Comparison of ENCODE assay signal across 1 cellular context in the genomic region with DNA sequence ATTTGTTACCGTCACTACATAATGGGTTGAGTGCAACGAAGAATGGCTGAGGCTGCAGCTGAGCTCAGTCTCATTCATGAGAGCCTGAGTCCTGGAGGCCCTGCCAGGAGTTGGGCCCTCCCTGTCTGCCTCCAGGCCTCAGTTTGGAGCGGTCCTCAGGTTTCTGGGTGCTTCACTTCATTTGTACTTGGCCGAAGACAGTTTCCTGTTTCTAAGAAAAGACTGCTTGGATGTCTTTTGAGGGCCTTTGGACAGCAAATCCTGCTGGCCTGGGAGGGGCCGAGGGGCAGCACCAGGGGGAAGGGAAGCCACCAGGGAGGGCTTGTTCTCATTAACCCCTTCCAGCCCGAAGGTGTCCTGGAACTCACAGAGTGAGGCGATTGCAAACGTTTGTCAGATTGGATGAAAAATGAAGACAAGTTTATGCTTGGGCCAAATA.
TF ChIP-seq lines count a peak whose summit lies in the region.

No MANE protein-coding gene starts in this region.

TF ChIP-seq in H1, 55 proteins besides CTCF, POLR2A, EP300 and RAD21 (continued from another document):
- TF ChIP-seq, protein P1, sequence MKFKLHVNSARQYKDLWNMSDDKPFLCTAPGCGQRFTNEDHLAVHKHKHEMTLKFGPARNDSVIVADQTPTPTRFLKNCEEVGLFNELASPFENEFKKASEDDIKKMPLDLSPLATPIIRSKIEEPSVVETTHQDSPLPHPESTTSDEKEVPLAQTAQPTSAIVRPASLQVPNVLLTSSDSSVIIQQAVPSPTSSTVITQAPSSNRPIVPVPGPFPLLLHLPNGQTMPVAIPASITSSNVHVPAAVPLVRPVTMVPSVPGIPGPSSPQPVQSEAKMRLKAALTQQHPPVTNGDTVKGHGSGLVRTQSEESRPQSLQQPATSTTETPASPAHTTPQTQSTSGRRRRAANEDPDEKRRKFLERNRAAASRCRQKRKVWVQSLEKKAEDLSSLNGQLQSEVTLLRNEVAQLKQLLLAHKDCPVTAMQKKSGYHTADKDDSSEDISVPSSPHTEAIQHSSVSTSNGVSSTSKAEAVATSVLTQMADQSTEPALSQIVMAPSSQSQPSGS (IDR thresholded peaks at IDR 0.05; ENCODE audit: low read length): no peak
- TF ChIP-seq, protein P2, sequence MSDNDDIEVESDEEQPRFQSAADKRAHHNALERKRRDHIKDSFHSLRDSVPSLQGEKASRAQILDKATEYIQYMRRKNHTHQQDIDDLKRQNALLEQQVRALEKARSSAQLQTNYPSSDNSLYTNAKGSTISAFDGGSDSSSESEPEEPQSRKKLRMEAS (IDR thresholded peaks at IDR 0.05): no peak
- TF ChIP-seq, protein P3, sequence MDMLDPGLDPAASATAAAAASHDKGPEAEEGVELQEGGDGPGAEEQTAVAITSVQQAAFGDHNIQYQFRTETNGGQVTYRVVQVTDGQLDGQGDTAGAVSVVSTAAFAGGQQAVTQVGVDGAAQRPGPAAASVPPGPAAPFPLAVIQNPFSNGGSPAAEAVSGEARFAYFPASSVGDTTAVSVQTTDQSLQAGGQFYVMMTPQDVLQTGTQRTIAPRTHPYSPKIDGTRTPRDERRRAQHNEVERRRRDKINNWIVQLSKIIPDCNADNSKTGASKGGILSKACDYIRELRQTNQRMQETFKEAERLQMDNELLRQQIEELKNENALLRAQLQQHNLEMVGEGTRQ (IDR thresholded peaks at IDR 0.05; ENCODE audit: low read length): no peak
- TF ChIP-seq SIX5 (IDR thresholded peaks at IDR 0.05; ENCODE audit: low read depth, low read length) (no peak), YY1 (IDR thresholded peaks at IDR 0.05; ENCODE audit: low read depth, low read length) (no peak), HDAC2 (IDR thresholded peaks at IDR 0.05; ENCODE audit: borderline replicate concordance in 1 of 2, low read depth in 2 of 2, low read length in 2 of 2) (no peak), BRCA1 (IDR thresholded peaks at IDR 0.05; ENCODE audit: low read depth, low read length) (no peak), MAFK (IDR thresholded peaks at IDR 0.05; ENCODE audit: low read depth, low read length) (no peak), TAF1 (IDR thresholded peaks at IDR 0.05; ENCODE audit: low read depth, low read length) (no peak), PHF8 (conservative IDR thresholded peaks at IDR 0.05; ENCODE audit: low read depth, low read length) (no peak), JUND (IDR thresholded peaks at IDR 0.05; ENCODE audit: low read length) (no peak), EZH2 (IDR thresholded peaks at IDR 0.05; ENCODE audit: low read depth, low read length, severe bottlenecking) (no peak), NRF1 (IDR thresholded peaks at IDR 0.05; ENCODE audit: low read depth, low read length) (no peak), CBX5 (IDR thresholded peaks at IDR 0.05; ENCODE audit: low read depth, low read length) (no peak), BACH1 (IDR thresholded peaks at IDR 0.05; ENCODE audit: low read length) (no peak)
- TF ChIP-seq, protein P4, sequence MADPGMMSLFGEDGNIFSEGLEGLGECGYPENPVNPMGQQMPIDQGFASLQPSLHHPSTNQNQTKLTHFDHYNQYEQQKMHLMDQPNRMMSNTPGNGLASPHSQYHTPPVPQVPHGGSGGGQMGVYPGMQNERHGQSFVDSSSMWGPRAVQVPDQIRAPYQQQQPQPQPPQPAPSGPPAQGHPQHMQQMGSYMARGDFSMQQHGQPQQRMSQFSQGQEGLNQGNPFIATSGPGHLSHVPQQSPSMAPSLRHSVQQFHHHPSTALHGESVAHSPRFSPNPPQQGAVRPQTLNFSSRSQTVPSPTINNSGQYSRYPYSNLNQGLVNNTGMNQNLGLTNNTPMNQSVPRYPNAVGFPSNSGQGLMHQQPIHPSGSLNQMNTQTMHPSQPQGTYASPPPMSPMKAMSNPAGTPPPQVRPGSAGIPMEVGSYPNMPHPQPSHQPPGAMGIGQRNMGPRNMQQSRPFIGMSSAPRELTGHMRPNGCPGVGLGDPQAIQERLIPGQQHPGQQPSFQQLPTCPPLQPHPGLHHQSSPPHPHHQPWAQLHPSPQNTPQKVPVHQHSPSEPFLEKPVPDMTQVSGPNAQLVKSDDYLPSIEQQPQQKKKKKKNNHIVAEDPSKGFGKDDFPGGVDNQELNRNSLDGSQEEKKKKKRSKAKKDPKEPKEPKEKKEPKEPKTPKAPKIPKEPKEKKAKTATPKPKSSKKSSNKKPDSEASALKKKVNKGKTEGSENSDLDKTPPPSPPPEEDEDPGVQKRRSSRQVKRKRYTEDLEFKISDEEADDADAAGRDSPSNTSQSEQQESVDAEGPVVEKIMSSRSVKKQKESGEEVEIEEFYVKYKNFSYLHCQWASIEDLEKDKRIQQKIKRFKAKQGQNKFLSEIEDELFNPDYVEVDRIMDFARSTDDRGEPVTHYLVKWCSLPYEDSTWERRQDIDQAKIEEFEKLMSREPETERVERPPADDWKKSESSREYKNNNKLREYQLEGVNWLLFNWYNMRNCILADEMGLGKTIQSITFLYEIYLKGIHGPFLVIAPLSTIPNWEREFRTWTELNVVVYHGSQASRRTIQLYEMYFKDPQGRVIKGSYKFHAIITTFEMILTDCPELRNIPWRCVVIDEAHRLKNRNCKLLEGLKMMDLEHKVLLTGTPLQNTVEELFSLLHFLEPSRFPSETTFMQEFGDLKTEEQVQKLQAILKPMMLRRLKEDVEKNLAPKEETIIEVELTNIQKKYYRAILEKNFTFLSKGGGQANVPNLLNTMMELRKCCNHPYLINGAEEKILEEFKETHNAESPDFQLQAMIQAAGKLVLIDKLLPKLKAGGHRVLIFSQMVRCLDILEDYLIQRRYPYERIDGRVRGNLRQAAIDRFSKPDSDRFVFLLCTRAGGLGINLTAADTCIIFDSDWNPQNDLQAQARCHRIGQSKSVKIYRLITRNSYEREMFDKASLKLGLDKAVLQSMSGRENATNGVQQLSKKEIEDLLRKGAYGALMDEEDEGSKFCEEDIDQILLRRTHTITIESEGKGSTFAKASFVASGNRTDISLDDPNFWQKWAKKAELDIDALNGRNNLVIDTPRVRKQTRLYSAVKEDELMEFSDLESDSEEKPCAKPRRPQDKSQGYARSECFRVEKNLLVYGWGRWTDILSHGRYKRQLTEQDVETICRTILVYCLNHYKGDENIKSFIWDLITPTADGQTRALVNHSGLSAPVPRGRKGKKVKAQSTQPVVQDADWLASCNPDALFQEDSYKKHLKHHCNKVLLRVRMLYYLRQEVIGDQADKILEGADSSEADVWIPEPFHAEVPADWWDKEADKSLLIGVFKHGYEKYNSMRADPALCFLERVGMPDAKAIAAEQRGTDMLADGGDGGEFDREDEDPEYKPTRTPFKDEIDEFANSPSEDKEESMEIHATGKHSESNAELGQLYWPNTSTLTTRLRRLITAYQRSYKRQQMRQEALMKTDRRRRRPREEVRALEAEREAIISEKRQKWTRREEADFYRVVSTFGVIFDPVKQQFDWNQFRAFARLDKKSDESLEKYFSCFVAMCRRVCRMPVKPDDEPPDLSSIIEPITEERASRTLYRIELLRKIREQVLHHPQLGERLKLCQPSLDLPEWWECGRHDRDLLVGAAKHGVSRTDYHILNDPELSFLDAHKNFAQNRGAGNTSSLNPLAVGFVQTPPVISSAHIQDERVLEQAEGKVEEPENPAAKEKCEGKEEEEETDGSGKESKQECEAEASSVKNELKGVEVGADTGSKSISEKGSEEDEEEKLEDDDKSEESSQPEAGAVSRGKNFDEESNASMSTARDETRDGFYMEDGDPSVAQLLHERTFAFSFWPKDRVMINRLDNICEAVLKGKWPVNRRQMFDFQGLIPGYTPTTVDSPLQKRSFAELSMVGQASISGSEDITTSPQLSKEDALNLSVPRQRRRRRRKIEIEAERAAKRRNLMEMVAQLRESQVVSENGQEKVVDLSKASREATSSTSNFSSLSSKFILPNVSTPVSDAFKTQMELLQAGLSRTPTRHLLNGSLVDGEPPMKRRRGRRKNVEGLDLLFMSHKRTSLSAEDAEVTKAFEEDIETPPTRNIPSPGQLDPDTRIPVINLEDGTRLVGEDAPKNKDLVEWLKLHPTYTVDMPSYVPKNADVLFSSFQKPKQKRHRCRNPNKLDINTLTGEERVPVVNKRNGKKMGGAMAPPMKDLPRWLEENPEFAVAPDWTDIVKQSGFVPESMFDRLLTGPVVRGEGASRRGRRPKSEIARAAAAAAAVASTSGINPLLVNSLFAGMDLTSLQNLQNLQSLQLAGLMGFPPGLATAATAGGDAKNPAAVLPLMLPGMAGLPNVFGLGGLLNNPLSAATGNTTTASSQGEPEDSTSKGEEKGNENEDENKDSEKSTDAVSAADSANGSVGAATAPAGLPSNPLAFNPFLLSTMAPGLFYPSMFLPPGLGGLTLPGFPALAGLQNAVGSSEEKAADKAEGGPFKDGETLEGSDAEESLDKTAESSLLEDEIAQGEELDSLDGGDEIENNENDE (IDR thresholded peaks at IDR 0.05; ENCODE audit: insufficient replicate concordance, low read length): no peak
- TF ChIP-seq, protein P5, sequence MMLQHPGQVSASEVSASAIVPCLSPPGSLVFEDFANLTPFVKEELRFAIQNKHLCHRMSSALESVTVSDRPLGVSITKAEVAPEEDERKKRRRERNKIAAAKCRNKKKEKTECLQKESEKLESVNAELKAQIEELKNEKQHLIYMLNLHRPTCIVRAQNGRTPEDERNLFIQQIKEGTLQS (IDR thresholded peaks at IDR 0.05; ENCODE audit: insufficient read depth, low read depth, low read length): no peak
